ENCODE assay signal across 1 cellular context in genomic region chr2:43399515-43400245, GRCh38.
TF ChIP-seq lines count a peak whose summit lies in the region.

No MANE protein-coding gene starts in this region.

TF ChIP-seq in GM12878, 131 proteins besides CTCF, POLR2A, EP300 and RAD21:
- TF ChIP-seq REST (IDR thresholded peaks at IDR 0.05; ENCODE audit: low read depth, low read length) (peak; percentile 56; the same call in 1 of the 2 replicates), IKZF2 (IDR thresholded peaks at IDR 0.05) (no peak), RCOR1 (conservative IDR thresholded peaks at IDR 0.05; ENCODE audit: low read depth, low read length) (no peak)
